Comparison of ENCODE assay signal across 22 cellular contexts in the genomic region with DNA sequence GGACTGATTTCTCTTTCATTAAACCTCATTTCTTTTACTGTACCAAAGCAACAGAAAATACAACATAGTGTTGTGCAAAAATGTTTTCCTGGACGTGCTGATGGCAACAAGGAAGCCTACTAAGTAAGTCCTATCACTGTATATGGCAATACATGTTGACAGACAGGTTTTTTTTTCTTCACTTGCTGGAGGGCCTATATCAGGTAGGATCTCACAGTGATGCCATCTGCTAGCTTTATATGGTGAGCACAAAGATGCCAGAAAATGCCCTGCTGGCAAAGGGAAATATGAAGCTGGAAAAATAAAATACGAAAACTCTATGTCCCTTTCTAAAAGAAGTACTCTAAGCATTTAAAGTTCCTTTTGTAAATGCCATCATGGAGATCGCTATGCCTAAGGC.
DNase-seq lines count a peak whose midpoint lies in the region; ATAC-seq and TF ChIP-seq lines count a peak whose summit lies in the region.
"Had no signal": no experiment of that assay in that cellular context is flagged by ENCODE, and none has a peak within 500 bp of the region (broad histone marks: within the 10 kb centered on the region; RNA-seq: fewer than 3 reads in every experiment).

No MANE protein-coding gene starts in this region.

- peak overlapping the region; percentile 30 to 87 (median 64) for H3K27ac ChIP-seq in heart left ventricle
- peak overlapping the region; percentile 51 for H3K27ac ChIP-seq in parathyroid adenoma
- H3K27ac ChIP-seq in aorta (ENCODE audit: low read depth in 1 of 2, low read length in 2 of 2) = peak overlapping the region in 1 of 2 donors; percentile 71
- no peak overlapping the region for H3K27ac ChIP-seq in uterus
- H3K27ac ChIP-seq: BLaER1, upper lobe of right lung had no signal

- peak overlapping the region; percentile 12 for H3K4me2 ChIP-seq in parathyroid adenoma (ENCODE audit: low read length)
- H3K4me2 ChIP-seq: BLaER1 had no signal

- H3K9ac ChIP-seq in parathyroid adenoma = no peak overlapping the region
- H3K9ac ChIP-seq: BLaER1 had no signal

- peaks cover 5% of the 10 kb centered on the region for H3K27me3 Mint-ChIP-seq in activated naive CD8-positive, alpha-beta T cell treated with anti-CD3 and anti-CD28 coated beads for 36 hours

- H3K36me3 ChIP-seq in heart left ventricle (peaks cover 0 to 76% (median 35%) of the 10 kb centered on the region in 9 donors), parathyroid adenoma (ENCODE audit: control insufficient read depth, insufficient read depth, low read length) (no peaks in the 10 kb centered on the region), aorta (ENCODE audit: control insufficient read depth in 1 of 2, insufficient read depth in 2 of 2, low read length in 1 of 2) (peaks cover 0 to 10% of the 10 kb centered on the region in 2 donors), uterus (no peaks in the 10 kb centered on the region)
- H3K36me3 ChIP-seq: BLaER1, upper lobe of right lung had no signal

- no peaks in the 10 kb centered on the region for H3K9me3 ChIP-seq in heart left ventricle
- no peaks in the 10 kb centered on the region for H3K9me3 ChIP-seq in parathyroid adenoma (ENCODE audit: control insufficient read depth, low read length)
- no peaks in the 10 kb centered on the region for H3K9me3 ChIP-seq in aorta (ENCODE audit: control insufficient read depth, low read length)
- H3K9me3 ChIP-seq in uterus = no peaks in the 10 kb centered on the region
- H3K9me3 ChIP-seq: BLaER1, upper lobe of right lung had no signal

- H2AFZ ChIP-seq in parathyroid adenoma = no peak overlapping the region

- H3K4me1 ChIP-seq in heart left ventricle (peaks cover 0 to 70% (median 13%) of the 10 kb centered on the region in 12 donors), parathyroid adenoma (no peaks in the 10 kb centered on the region), aorta (ENCODE audit: control insufficient read depth in 1 of 2, insufficient read depth in 2 of 2, low read length in 2 of 2) (peaks cover 3 to 4% of the 10 kb centered on the region in 2 donors), uterus (no peaks in the 10 kb centered on the region)
- H3K4me1 ChIP-seq: BLaER1, upper lobe of right lung had no signal

- H3K9me3 Mint-ChIP-seq in activated naive CD8-positive, alpha-beta T cell treated with anti-CD3 and anti-CD28 coated beads for 36 hours = no peaks in the 10 kb centered on the region
- H3K9me3 Mint-ChIP-seq: activated CD4-positive, alpha-beta T cell treated with anti-CD3 and anti-CD28 coated beads, Interleukin-2, amount 10 ng/mL, durations not matched to agents 24 days and 14 days; HFFc6; stimulated activated memory B cell treated with anti-CD40 and anti-IgM and Interleukin-4, amounts not matched to agents 10 μg/mL and 1 μg/mL and 100 μg/mL, for 72 hours had no signal

- H3K27me3 ChIP-seq in heart left ventricle = no peaks in the 10 kb centered on the region
- H3K27me3 ChIP-seq in parathyroid adenoma (ENCODE audit: control insufficient read depth, insufficient read depth, low read length) = no peaks in the 10 kb centered on the region
- H3K27me3 ChIP-seq in aorta (ENCODE audit: control insufficient read depth in 1 of 2, insufficient read depth in 2 of 2, low read length in 1 of 2) = no peaks in the 10 kb centered on the region
- H3K27me3 ChIP-seq in uterus = no peaks in the 10 kb centered on the region
- H3K27me3 ChIP-seq: BLaER1, upper lobe of right lung had no signal

- TF ChIP-seq CTCF in heart left ventricle (IDR thresholded peaks at IDR 0.05) (no peak), parathyroid adenoma (IDR thresholded peaks at IDR 0.05) (no peak), uterus (IDR thresholded peaks at IDR 0.05) (no peak)

- H3K27ac Mint-ChIP-seq in activated naive CD8-positive, alpha-beta T cell treated with anti-CD3 and anti-CD28 coated beads for 36 hours = no peak overlapping the region
- H3K27ac Mint-ChIP-seq: activated CD4-positive, alpha-beta T cell treated with anti-CD3 and anti-CD28 coated beads, Interleukin-2, amount 10 ng/mL, durations not matched to agents 24 days and 14 days; activated CD8-positive, alpha-beta memory T cell treated with anti-CD3 and anti-CD28 coated beads, Interleukin-2, amount 10 ng/mL, durations not matched to agents 7 days and 5 days; HFFc6; naive thymus-derived CD4-positive, alpha-beta T cell; stimulated activated memory B cell treated with anti-CD40 and anti-IgM and Interleukin-4, amounts not matched to agents 10 μg/mL and 1 μg/mL and 100 μg/mL, for 72 hours had no signal

- H3K79me2 ChIP-seq in parathyroid adenoma = no peaks in the 10 kb centered on the region

- WGBS in heart left ventricle, 4 donors = 55 to 66% (median 64%) methylated on average over 3 of the region's 3 CpGs
- 13 to 20% methylated on average over 3 of the region's 3 CpGs for WGBS in aorta, 2 donors

- H3K4me3 ChIP-seq in heart left ventricle = peak overlapping the region in 7 of 12 donors; percentile 15 to 58 (median 47)
- peak overlapping the region; percentile 8 for H3K4me3 ChIP-seq in parathyroid adenoma (ENCODE audit: low read depth, low read length)
- H3K4me3 ChIP-seq in aorta (ENCODE audit: low read length in 2 of 2) = peak overlapping the region; percentile 68 to 75
- H3K4me3 ChIP-seq in uterus = no peak overlapping the region
- H3K4me3 ChIP-seq: BLaER1 had no signal

- no peaks in the 10 kb centered on the region for H3K36me3 Mint-ChIP-seq in activated naive CD8-positive, alpha-beta T cell treated with anti-CD3 and anti-CD28 coated beads for 36 hours
- H3K36me3 Mint-ChIP-seq: activated CD8-positive, alpha-beta memory T cell treated with anti-CD3 and anti-CD28 coated beads, Interleukin-2, amount 10 ng/mL, durations not matched to agents 7 days and 5 days; naive thymus-derived CD4-positive, alpha-beta T cell; stimulated activated memory B cell treated with anti-CD40 and anti-IgM and Interleukin-4, amounts not matched to agents 10 μg/mL and 1 μg/mL and 100 μg/mL, for 72 hours had no signal

- intact Hi-C loops in heart left ventricle (cut with DNase I) = loop anchor here in 4 of 10 donors (10.0 kb wide), 2 partner anchors 120 to 140 kb away; no protein-coding TSS in a partner anchor
- intact Hi-C loops in left ventricle myocardium superior (cut with micrococcal nuclease) = no loop called here
- intact Hi-C loops in aorta (cut with DNase I) = loop anchor here (5.0 to 10.0 kb wide), 2 partner anchors 80 to 118 kb away; no protein-coding TSS in a partner anchor
- intact Hi-C loops in uterus (cut with DNase I; ENCODE audit: low total_unique reads) = no loop called here

- DNase-seq in heart left ventricle (no peak), left ventricle myocardium superior (no peak), cerebellum (ENCODE audit: low spot score) (peak; percentile 68), aorta (no peak), uterus (no peak)
- DNase-seq in activated naive CD8-positive, alpha-beta T cell treated with anti-CD3 and anti-CD28 coated beads for 36 hours = no peak
- DNase-seq: activated CD4-positive, alpha-beta T cell treated with anti-CD3 and anti-CD28 coated beads, Interleukin-2, amount 10 ng/mL, durations not matched to agents 24 days and 14 days; activated CD8-positive, alpha-beta memory T cell treated with anti-CD3 and anti-CD28 coated beads, Interleukin-2, amount 10 ng/mL, durations not matched to agents 7 days and 5 days; Calu3; erythroblast; HFFc6; kidney glomerular epithelial cell; mesenchymal stem cell; naive thymus-derived CD4-positive, alpha-beta T cell; NCI-H1417 treated with DMSO at 0.1 percent for 48 hours; NCI-H748 treated with DMSO at 0.1 percent for 48 hours; SHP77; upper lobe of right lung had no signal

- no peak for ATAC-seq in heart left ventricle
- no peak for ATAC-seq in left ventricle myocardium superior
- no peak for ATAC-seq in aorta (ENCODE audit: low FRiP score)
- ATAC-seq in GM21367 (IDR thresholded peaks at IDR 0.05; ENCODE audit: unreplicated experiment) = no peak
- ATAC-seq: activated CD8-positive, alpha-beta memory T cell treated with anti-CD3 and anti-CD28 coated beads, Interleukin-2, amount 10 ng/mL, durations not matched to agents 7 days and 5 days; naive thymus-derived CD4-positive, alpha-beta T cell; stimulated activated memory B cell treated with anti-CD40 and anti-IgM and Interleukin-4, amounts not matched to agents 10 μg/mL and 1 μg/mL and 100 μg/mL, for 72 hours had no signal

- TF ChIP-seq POLR2A in heart left ventricle (IDR thresholded peaks at IDR 0.05) (no peak), uterus (IDR thresholded peaks at IDR 0.05) (no peak)

- no peak overlapping the region for H3K4me3 Mint-ChIP-seq in activated naive CD8-positive, alpha-beta T cell treated with anti-CD3 and anti-CD28 coated beads for 36 hours
- H3K4me3 Mint-ChIP-seq: activated CD4-positive, alpha-beta T cell treated with anti-CD3 and anti-CD28 coated beads, Interleukin-2, amount 10 ng/mL, durations not matched to agents 24 days and 14 days; activated CD8-positive, alpha-beta memory T cell treated with anti-CD3 and anti-CD28 coated beads, Interleukin-2, amount 10 ng/mL, durations not matched to agents 7 days and 5 days; HFFc6; naive thymus-derived CD4-positive, alpha-beta T cell; stimulated activated memory B cell treated with anti-CD40 and anti-IgM and Interleukin-4, amounts not matched to agents 10 μg/mL and 1 μg/mL and 100 μg/mL, for 72 hours had no signal

- no peaks in the 10 kb centered on the region for H3K4me1 Mint-ChIP-seq in activated naive CD8-positive, alpha-beta T cell treated with anti-CD3 and anti-CD28 coated beads for 36 hours
- H3K4me1 Mint-ChIP-seq: activated CD4-positive, alpha-beta T cell treated with anti-CD3 and anti-CD28 coated beads, Interleukin-2, amount 10 ng/mL, durations not matched to agents 24 days and 14 days; activated CD8-positive, alpha-beta memory T cell treated with anti-CD3 and anti-CD28 coated beads, Interleukin-2, amount 10 ng/mL, durations not matched to agents 7 days and 5 days; naive thymus-derived CD4-positive, alpha-beta T cell; stimulated activated memory B cell treated with anti-CD40 and anti-IgM and Interleukin-4, amounts not matched to agents 10 μg/mL and 1 μg/mL and 100 μg/mL, for 72 hours had no signal

Comparison
In these comparisons a context has a peak if more than half of its experiments do, and no peak if none do; other contexts are left out.
1. H3K27ac ChIP-seq: peak in heart left ventricle (12 of 12) and parathyroid adenoma (single experiment); none in uterus (0 of 2).
2. H3K4me3 ChIP-seq: peak in heart left ventricle (7 of 12), parathyroid adenoma (single experiment) and aorta (2 of 2); none in uterus (0 of 2).
3. intact Hi-C loops: an anchor here in aorta (5.0 to 10.0 kb wide); none called in left ventricle myocardium superior and uterus.